ENCODE assay signal across 18 cellular contexts in the genomic region with DNA sequence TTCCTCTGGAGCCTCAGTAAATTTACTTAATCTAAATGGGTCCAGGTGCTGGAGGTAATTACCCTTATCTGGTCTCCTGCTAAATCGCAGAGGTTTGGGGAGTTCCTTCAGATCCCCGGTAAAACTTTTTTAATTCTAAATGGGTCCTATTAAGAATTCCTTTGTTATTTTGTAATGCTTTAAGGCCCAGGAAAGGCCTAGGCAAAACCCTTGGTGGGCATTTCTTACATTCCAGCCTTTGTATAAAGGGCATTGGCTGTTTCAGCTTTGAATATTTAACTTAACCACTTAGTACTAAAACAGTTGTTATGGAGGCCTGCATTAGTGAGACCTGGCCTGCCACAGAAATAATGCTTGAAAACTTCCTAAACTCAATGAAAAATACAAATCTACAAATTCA. TPM values are rescaled to one million over a fixed set of nuclear protein-coding genes. Genes with fewer than 3 reads are reported as not detected.
DNase-seq lines count a peak whose midpoint lies in the region; ATAC-seq and TF ChIP-seq lines count a peak whose summit lies in the region.
"Had no signal": no experiment of that assay in that cellular context is flagged by ENCODE, and none has a peak within 500 bp of the region (broad histone marks: within the 10 kb centered on the region; RNA-seq: fewer than 3 reads in every experiment).

No MANE protein-coding gene starts in this region.

- peaks cover 22% of the 10 kb centered on the region for H3F3A ChIP-seq in neural progenitor cell (ENCODE audit: low read depth)

- peak overlapping the region; percentile 9 for H2AFZ ChIP-seq in neural progenitor cell (replicated peaks)

- CTCF ChIA-PET in activated CD8-positive, alpha-beta memory T cell treated with anti-CD3 and anti-CD28 coated beads, Interleukin-2, amount 10 ng/mL, durations not matched to agents 7 days and 5 days (lab: Charles Lee), result interaction anchor here (1.7 kb wide), 1 partner anchor 51 kb away, joined by 8 read pairs; no protein-coding TSS in a partner anchor

- TF ChIP-seq CTCF in endodermal cell (conservative IDR thresholded peaks at IDR 0.05) (no peak), neural progenitor cell (IDR thresholded peaks at IDR 0.05) (no peak), psoas muscle (IDR thresholded peaks at IDR 0.05) (no peak)

- DNase-seq in endodermal cell, result peak; percentile 61
- DNase-seq in neural progenitor cell (ENCODE audit: low spot score), result peak; percentile 72
- no peak for DNase-seq in stimulated activated naive B cell treated with anti-CD40 and anti-IgM and Interleukin-4, amounts not matched to agents 10 μg/mL and 1 μg/mL and 100 μg/mL, for 72 hours
- DNase-seq in activated CD8-positive, alpha-beta memory T cell treated with anti-CD3 and anti-CD28 coated beads, Interleukin-2, amount 10 ng/mL, durations not matched to agents 7 days and 5 days, result no peak
- no peak for DNase-seq in psoas muscle
- DNase-seq: H7, NCI-H1417, NCI-H1930, NCI-H2171 treated with DMSO at 0.1 percent for 48 hours, NCI-H446 treated with DMSO at 0.1 percent for 48 hours, NCI-H774, SJCRH30 had no signal

- H3K9me3 Mint-ChIP-seq in endodermal cell (no peaks in the 10 kb centered on the region), neural progenitor cell (no peaks in the 10 kb centered on the region)
- H3K9me3 Mint-ChIP-seq in stimulated activated naive B cell treated with anti-CD40 and anti-IgM and Interleukin-4, amounts not matched to agents 10 μg/mL and 1 μg/mL and 100 μg/mL, for 72 hours, result no peaks in the 10 kb centered on the region
- H3K9me3 Mint-ChIP-seq in activated CD8-positive, alpha-beta memory T cell treated with anti-CD3 and anti-CD28 coated beads, Interleukin-2, amount 10 ng/mL, durations not matched to agents 7 days and 5 days (ENCODE audit: low read depth), result no peaks in the 10 kb centered on the region

- peak overlapping the region; percentile 45 for H3K9ac ChIP-seq in HUES64 (ENCODE audit: low read depth, low read length)
- peak overlapping the region; percentile 12 for H3K9ac ChIP-seq in endodermal cell (ENCODE audit: extremely low read depth, low read length, poor library complexity, severe bottlenecking)
- H3K9ac ChIP-seq in iPS-20b (ENCODE audit: low read depth, low read length), result peak overlapping the region; percentile 66; the same call in 1 of the 2 replicates
- no peak overlapping the region for H3K9ac ChIP-seq in neural progenitor cell

- no peaks in the 10 kb centered on the region for H3K36me3 Mint-ChIP-seq in endodermal cell (ENCODE audit: low read depth)
- H3K36me3 Mint-ChIP-seq in neural progenitor cell, result no peaks in the 10 kb centered on the region
- H3K36me3 Mint-ChIP-seq in stimulated activated naive B cell treated with anti-CD40 and anti-IgM and Interleukin-4, amounts not matched to agents 10 μg/mL and 1 μg/mL and 100 μg/mL, for 72 hours, result no peaks in the 10 kb centered on the region
- H3K36me3 Mint-ChIP-seq in activated CD8-positive, alpha-beta memory T cell treated with anti-CD3 and anti-CD28 coated beads, Interleukin-2, amount 10 ng/mL, durations not matched to agents 7 days and 5 days, result peaks cover 2% of the 10 kb centered on the region

- H3K27me3 Mint-ChIP-seq in endodermal cell (ENCODE audit: insufficient read depth), result no peaks in the 10 kb centered on the region
- no peaks in the 10 kb centered on the region for H3K27me3 Mint-ChIP-seq in neural progenitor cell (ENCODE audit: insufficient read depth, low read depth)
- H3K27me3 Mint-ChIP-seq in stimulated activated naive B cell treated with anti-CD40 and anti-IgM and Interleukin-4, amounts not matched to agents 10 μg/mL and 1 μg/mL and 100 μg/mL, for 72 hours, result peaks cover 15 to 25% of the 10 kb centered on the region in 2 donors
- H3K27me3 Mint-ChIP-seq in activated CD8-positive, alpha-beta memory T cell treated with anti-CD3 and anti-CD28 coated beads, Interleukin-2, amount 10 ng/mL, durations not matched to agents 7 days and 5 days, result peaks cover 21% of the 10 kb centered on the region

- H3K4me1 ChIP-seq in HUES64 (ENCODE audit: insufficient read depth, low read length), result peaks cover 37% of the 10 kb centered on the region
- peaks cover 28% of the 10 kb centered on the region for H3K4me1 ChIP-seq in endodermal cell (ENCODE audit: control insufficient read depth, insufficient read depth, low read length)
- H3K4me1 ChIP-seq in iPS-20b (ENCODE audit: insufficient read depth, low read length), result peaks cover 18% of the 10 kb centered on the region
- peaks cover 31% of the 10 kb centered on the region for H3K4me1 ChIP-seq in neural progenitor cell
- H3K4me1 ChIP-seq in psoas muscle, result no peaks in the 10 kb centered on the region
- H3K4me1 ChIP-seq: SJCRH30 had no signal

- H3K4me3 Mint-ChIP-seq in endodermal cell (no peak overlapping the region), neural progenitor cell (no peak overlapping the region)
- H3K4me3 Mint-ChIP-seq in stimulated activated naive B cell treated with anti-CD40 and anti-IgM and Interleukin-4, amounts not matched to agents 10 μg/mL and 1 μg/mL and 100 μg/mL, for 72 hours, result no peak overlapping the region
- H3K4me3 Mint-ChIP-seq in activated CD8-positive, alpha-beta memory T cell treated with anti-CD3 and anti-CD28 coated beads, Interleukin-2, amount 10 ng/mL, durations not matched to agents 7 days and 5 days, result no peak overlapping the region

- H3K27ac ChIP-seq in HUES64 (ENCODE audit: low read depth, low read length) (peak overlapping the region; percentile 85), endodermal cell (ENCODE audit: low read depth, low read length) (peak overlapping the region; percentile 72), iPS-20b (ENCODE audit: low read length) (peak overlapping the region; percentile 59), neural progenitor cell (peak overlapping the region; percentile 89), psoas muscle (no peak overlapping the region)
- H3K27ac ChIP-seq: C4-2B, SJCRH30 had no signal

- H3K4me1 Mint-ChIP-seq in endodermal cell, result peaks cover 59% of the 10 kb centered on the region
- no peaks in the 10 kb centered on the region for H3K4me1 Mint-ChIP-seq in neural progenitor cell
- H3K4me1 Mint-ChIP-seq in stimulated activated naive B cell treated with anti-CD40 and anti-IgM and Interleukin-4, amounts not matched to agents 10 μg/mL and 1 μg/mL and 100 μg/mL, for 72 hours, result no peaks in the 10 kb centered on the region
- peaks cover 30% of the 10 kb centered on the region for H3K4me1 Mint-ChIP-seq in activated CD8-positive, alpha-beta memory T cell treated with anti-CD3 and anti-CD28 coated beads, Interleukin-2, amount 10 ng/mL, durations not matched to agents 7 days and 5 days

- H3K27me3 ChIP-seq in HUES64 (ENCODE audit: insufficient read depth, low read length) (no peaks in the 10 kb centered on the region), endodermal cell (ENCODE audit: control insufficient read depth, insufficient read depth, low read length, poor library complexity, severe bottlenecking) (no peaks in the 10 kb centered on the region), iPS-20b (ENCODE audit: insufficient read depth, low read length) (no peaks in the 10 kb centered on the region), neural progenitor cell (no peaks in the 10 kb centered on the region), psoas muscle (ENCODE audit: insufficient read depth in 3 of 3, low read length in 2 of 3) (no peaks in the 10 kb centered on the region)
- H3K27me3 ChIP-seq: SJCRH30 had no signal

- no peaks in the 10 kb centered on the region for H4K20me1 ChIP-seq in neural progenitor cell (ENCODE audit: low read depth)

- H3K36me3 ChIP-seq in HUES64 (ENCODE audit: insufficient read depth, low read length) (no peaks in the 10 kb centered on the region), endodermal cell (ENCODE audit: control insufficient read depth, insufficient read depth, low read length) (no peaks in the 10 kb centered on the region), iPS-20b (ENCODE audit: insufficient read depth, low read depth, low read length) (no peaks in the 10 kb centered on the region), neural progenitor cell (no peaks in the 10 kb centered on the region), psoas muscle (ENCODE audit: insufficient read depth in 1 of 2, low read depth in 1 of 2) (no peaks in the 10 kb centered on the region)
- H3K36me3 ChIP-seq: SJCRH30 had no signal

- H3K4me2 ChIP-seq in neural progenitor cell, result peak overlapping the region; percentile 44

- no peaks in the 10 kb centered on the region for H3K9me3 ChIP-seq in HUES64 (ENCODE audit: insufficient read depth, low read depth, low read length)
- no peaks in the 10 kb centered on the region for H3K9me3 ChIP-seq in endodermal cell (ENCODE audit: control insufficient read depth, low read length)
- H3K9me3 ChIP-seq in iPS-20b (ENCODE audit: insufficient read depth, low read depth, low read length), result no peaks in the 10 kb centered on the region
- no peaks in the 10 kb centered on the region for H3K9me3 ChIP-seq in neural progenitor cell (ENCODE audit: low read depth)
- no peaks in the 10 kb centered on the region for H3K9me3 ChIP-seq in psoas muscle
- H3K9me3 ChIP-seq: SJCRH30 had no signal

- H3K4me3 ChIP-seq in HUES64 (ENCODE audit: low read length) (no peak overlapping the region), endodermal cell (ENCODE audit: low read length) (peak overlapping the region; percentile 60), iPS-20b (ENCODE audit: low read length) (peak overlapping the region; percentile 0; the same call in 1 of the 2 replicates), neural progenitor cell (peak overlapping the region; percentile 6), psoas muscle (no peak overlapping the region)
- H3K4me3 ChIP-seq: SJCRH30 had no signal

- H3K79me2 ChIP-seq in neural progenitor cell (ENCODE audit: low read depth), result no peaks in the 10 kb centered on the region

- H3K27ac Mint-ChIP-seq in endodermal cell, result peak overlapping the region; percentile 81
- no peak overlapping the region for H3K27ac Mint-ChIP-seq in neural progenitor cell
- no peak overlapping the region for H3K27ac Mint-ChIP-seq in stimulated activated naive B cell treated with anti-CD40 and anti-IgM and Interleukin-4, amounts not matched to agents 10 μg/mL and 1 μg/mL and 100 μg/mL, for 72 hours
- H3K27ac Mint-ChIP-seq in activated CD8-positive, alpha-beta memory T cell treated with anti-CD3 and anti-CD28 coated beads, Interleukin-2, amount 10 ng/mL, durations not matched to agents 7 days and 5 days, result no peak overlapping the region

- intact Hi-C loops in psoas muscle (cut with DNase I), result no loop called here

- ATAC-seq in HG03280 (IDR thresholded peaks at IDR 0.05; ENCODE audit: unreplicated experiment) (no peak), psoas muscle (no peak)
- no peak for ATAC-seq in stimulated activated naive B cell treated with anti-CD40 and anti-IgM and Interleukin-4, amounts not matched to agents 10 μg/mL and 1 μg/mL and 100 μg/mL, for 72 hours (replicated peaks)
- ATAC-seq in activated CD8-positive, alpha-beta memory T cell treated with anti-CD3 and anti-CD28 coated beads, Interleukin-2, amount 10 ng/mL, durations not matched to agents 7 days and 5 days, result no peak
- ATAC-seq: PC-3 had no signal

- 21% methylated on average over 2 of the region's 2 CpGs for WGBS in HUES64
- WGBS in endodermal cell (ENCODE audit: insufficient coverage in 1 of 2, insufficient read length in 1 of 2), 2 experiments, result 0 to 27% methylated on average over 1 to 2 of the region's 2 CpGs
- 65 to 72% (median 66%) methylated on average over 2 of the region's 2 CpGs for WGBS in psoas muscle, 3 donors

RNA-seq across cellular contexts. Expression of gene ZNF662, which starts 14.9 kb away (rescaled TPM):
- polyA plus RNA-seq in HUES64 (2013, experiment 1 of 2), result not detected
- polyA plus RNA-seq in HUES64 (2013, experiment 2 of 2), result 0.13 TPM
- total RNA-seq in endodermal cell (1 to 10 TPM in 1 of 2 donors, not detected in 1; 1.8 TPM), neural progenitor cell (ENCODE audit: low replicate concordance) (not detected in 2 replicates), psoas muscle (1 to 10 TPM; 1.4 to 3.5 (median 2.1) TPM)
- polyA plus RNA-seq in endodermal cell (2013, experiment 1 of 2), result not detected
- 0.08 TPM for polyA plus RNA-seq in endodermal cell (2013, experiment 2 of 2)
- total RNA-seq in activated CD8-positive, alpha-beta memory T cell treated with anti-CD3 and anti-CD28 coated beads, Interleukin-2, amount 10 ng/mL, durations not matched to agents 7 days and 5 days, result under 1 TPM in 1 of 2 experiments, not detected in 1; 0.47 TPM
- under 1 TPM; 0.32 to 0.53 (median 0.37) TPM for polyA plus RNA-seq in psoas muscle
- total RNA-seq: A673, H7, SJCRH30 had no signal

RNA-seq across cellular contexts. Expression of gene CYP8B1, which starts 15.4 kb away (rescaled TPM):
- polyA plus RNA-seq in HUES64 (2013, experiment 1 of 2), result not detected
- not detected for polyA plus RNA-seq in HUES64 (2013, experiment 2 of 2)
- total RNA-seq in endodermal cell, result not detected
- polyA plus RNA-seq in endodermal cell (2013, experiment 1 of 2), result not detected
- not detected for polyA plus RNA-seq in endodermal cell (2013, experiment 2 of 2)
- total RNA-seq in neural progenitor cell (ENCODE audit: low replicate concordance), result not detected in 2 replicates
- total RNA-seq in activated CD8-positive, alpha-beta memory T cell treated with anti-CD3 and anti-CD28 coated beads, Interleukin-2, amount 10 ng/mL, durations not matched to agents 7 days and 5 days, result not detected
- total RNA-seq in psoas muscle, result under 1 TPM in 1 of 4 donors, not detected in 3; 0.08 TPM
- polyA plus RNA-seq in psoas muscle, result not detected
- total RNA-seq: A673, H7, PC-3, SJCRH30 had no signal

Comparison
In these comparisons a context has a peak if more than half of its experiments do, and no peak if none do; other contexts are left out.
1. H3K4me3 ChIP-seq: peak in endodermal cell (single experiment), iPS-20b (single experiment) and neural progenitor cell (single experiment); none in HUES64 (single experiment) and psoas muscle (single experiment).
2. DNase-seq: peak in endodermal cell (single experiment) and neural progenitor cell (single experiment); none in stimulated activated naive B cell treated with anti-CD40 and anti-IgM and Interleukin-4, amounts not matched to agents 10 μg/mL and 1 μg/mL and 100 μg/mL, for 72 hours (single experiment), activated CD8-positive, alpha-beta memory T cell treated with anti-CD3 and anti-CD28 coated beads, Interleukin-2, amount 10 ng/mL, durations not matched to agents 7 days and 5 days (single experiment) and psoas muscle (0 of 2).